18 cellular contexts compared by ENCODE assay signal in the genomic region with DNA sequence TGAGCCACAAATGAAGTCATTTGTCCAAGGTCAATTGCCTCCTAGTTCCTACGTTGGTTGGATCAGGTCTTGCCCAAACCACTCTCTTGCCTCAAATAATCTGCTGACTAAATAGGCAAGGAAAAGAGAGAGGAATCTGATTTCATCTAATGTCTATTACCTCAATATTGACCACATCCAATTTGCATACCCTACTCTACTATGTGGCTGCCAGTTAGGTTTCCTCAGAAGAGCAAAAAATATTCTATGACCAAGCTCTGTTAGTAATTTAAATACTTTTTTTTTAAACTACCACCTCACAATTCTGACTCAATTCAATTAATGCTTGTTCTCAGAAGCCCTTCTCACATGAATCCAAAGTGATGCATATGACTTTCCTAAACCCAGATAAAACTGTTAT.
DNase-seq lines count a peak whose midpoint lies in the region; ATAC-seq and TF ChIP-seq lines count a peak whose summit lies in the region.
"Had no signal": no experiment of that assay in that cellular context is flagged by ENCODE, and none has a peak within 500 bp of the region (broad histone marks: within the 10 kb centered on the region; RNA-seq: fewer than 3 reads in every experiment).

No MANE protein-coding gene starts in this region.

- no peak overlapping the region for H3K4me3 Mint-ChIP-seq in activated CD8-positive, alpha-beta T cell treated with anti-CD3 and anti-CD28 coated beads for 36 hours
- no peak overlapping the region for H3K4me3 Mint-ChIP-seq in activated CD8-positive, alpha-beta T cell treated with anti-CD3 and anti-CD28 coated beads, Interleukin-2, amount 10 ng/mL, durations not matched to agents 7 days and 5 days
- H3K4me3 Mint-ChIP-seq in natural killer cell treated with Interleukin-12 subunit alpha and Interleukin-12 subunit beta and Interleukin-15 and Interleukin-18, amount 100 ng/mL, for 72 hours, result no peak overlapping the region
- no peak overlapping the region for H3K4me3 Mint-ChIP-seq in natural killer cell
- no peak overlapping the region for H3K4me3 Mint-ChIP-seq in stimulated activated naive B cell treated with anti-CD40 and anti-IgM and Interleukin-4, amounts not matched to agents 10 μg/mL and 1 μg/mL and 100 μg/mL, for 72 hours
- H3K4me3 Mint-ChIP-seq in nephron progenitor cell, result no peak overlapping the region
- H3K4me3 Mint-ChIP-seq: CD8-positive, alpha-beta memory T cell had no signal

- peaks cover 90% of the 10 kb centered on the region for H3K36me3 ChIP-seq in right atrium auricular region

- no peak for DNase-seq in activated CD8-positive, alpha-beta T cell treated with anti-CD3 and anti-CD28 coated beads for 36 hours
- no peak for DNase-seq in activated CD8-positive, alpha-beta T cell treated with anti-CD3 and anti-CD28 coated beads, Interleukin-2, amount 10 ng/mL, durations not matched to agents 7 days and 5 days
- no peak for DNase-seq in natural killer cell treated with Interleukin-12 subunit alpha and Interleukin-12 subunit beta and Interleukin-15 and Interleukin-18, amount 100 ng/mL, for 72 hours (ENCODE audit: low spot score)
- DNase-seq in natural killer cell (no peak), amniotic epithelial cell (ENCODE audit: low read depth) (peak; percentile 30), nephron progenitor cell (no peak), right atrium auricular region (ENCODE audit: low spot score) (no peak)
- DNase-seq in stimulated activated naive B cell treated with anti-CD40 and anti-IgM and Interleukin-4, amounts not matched to agents 10 μg/mL and 1 μg/mL and 100 μg/mL, for 72 hours, result no peak
- DNase-seq: CD8-positive, alpha-beta memory T cell; Kasumi-1; NCI-H1694; NCI-H2081; NCI-H2171; NCI-H345; NCI-H524; NCI-H774; Peyer's patch had no signal

- H3K27me3 ChIP-seq in right atrium auricular region, result no peaks in the 10 kb centered on the region
- H3K27me3 ChIP-seq: Peyer's patch had no signal

- CTCF ChIA-PET in activated CD8-positive, alpha-beta T cell treated with anti-CD3 and anti-CD28 coated beads for 36 hours (lab: Charles Lee), result no interaction called here
- CTCF ChIA-PET in activated CD8-positive, alpha-beta T cell treated with anti-CD3 and anti-CD28 coated beads, Interleukin-2, amount 10 ng/mL, durations not matched to agents 7 days and 5 days (lab: Charles Lee), result no interaction called here

- peak overlapping the region; percentile 11 for H3K27ac Mint-ChIP-seq in activated CD8-positive, alpha-beta T cell treated with anti-CD3 and anti-CD28 coated beads for 36 hours
- no peak overlapping the region for H3K27ac Mint-ChIP-seq in activated CD8-positive, alpha-beta T cell treated with anti-CD3 and anti-CD28 coated beads, Interleukin-2, amount 10 ng/mL, durations not matched to agents 7 days and 5 days
- H3K27ac Mint-ChIP-seq in natural killer cell treated with Interleukin-12 subunit alpha and Interleukin-12 subunit beta and Interleukin-15 and Interleukin-18, amount 100 ng/mL, for 72 hours, result peak overlapping the region; percentile 40 to 54
- H3K27ac Mint-ChIP-seq in natural killer cell, result no peak overlapping the region
- H3K27ac Mint-ChIP-seq in stimulated activated naive B cell treated with anti-CD40 and anti-IgM and Interleukin-4, amounts not matched to agents 10 μg/mL and 1 μg/mL and 100 μg/mL, for 72 hours, result peak overlapping the region; percentile 9
- no peak overlapping the region for H3K27ac Mint-ChIP-seq in nephron progenitor cell
- H3K27ac Mint-ChIP-seq: CD8-positive, alpha-beta memory T cell had no signal

- peak; percentile 17 for ATAC-seq in activated CD8-positive, alpha-beta T cell treated with anti-CD3 and anti-CD28 coated beads for 36 hours
- no peak for ATAC-seq in activated CD8-positive, alpha-beta T cell treated with anti-CD3 and anti-CD28 coated beads, Interleukin-2, amount 10 ng/mL, durations not matched to agents 7 days and 5 days
- peak; percentile 24 to 31 for ATAC-seq in natural killer cell treated with Interleukin-12 subunit alpha and Interleukin-12 subunit beta and Interleukin-15 and Interleukin-18, amount 100 ng/mL, for 72 hours
- ATAC-seq in natural killer cell, result no peak
- ATAC-seq in stimulated activated naive B cell treated with anti-CD40 and anti-IgM and Interleukin-4, amounts not matched to agents 10 μg/mL and 1 μg/mL and 100 μg/mL, for 72 hours (replicated peaks), result peak in 1 of 2 donors; percentile 45

- H3K36me3 Mint-ChIP-seq in activated CD8-positive, alpha-beta T cell treated with anti-CD3 and anti-CD28 coated beads for 36 hours (ENCODE audit: low read depth), result peaks cover 54% of the 10 kb centered on the region
- peaks cover 75% of the 10 kb centered on the region for H3K36me3 Mint-ChIP-seq in activated CD8-positive, alpha-beta T cell treated with anti-CD3 and anti-CD28 coated beads, Interleukin-2, amount 10 ng/mL, durations not matched to agents 7 days and 5 days (ENCODE audit: low read depth)
- H3K36me3 Mint-ChIP-seq in natural killer cell treated with Interleukin-12 subunit alpha and Interleukin-12 subunit beta and Interleukin-15 and Interleukin-18, amount 100 ng/mL, for 72 hours, result peaks cover 39% of the 10 kb centered on the region
- peaks cover 6% of the 10 kb centered on the region for H3K36me3 Mint-ChIP-seq in natural killer cell
- peaks cover 10 to 28% of the 10 kb centered on the region in 2 donors for H3K36me3 Mint-ChIP-seq in stimulated activated naive B cell treated with anti-CD40 and anti-IgM and Interleukin-4, amounts not matched to agents 10 μg/mL and 1 μg/mL and 100 μg/mL, for 72 hours
- H3K36me3 Mint-ChIP-seq in nephron progenitor cell (ENCODE audit: low read depth), result peaks cover 76% of the 10 kb centered on the region

- intact Hi-C loops in activated CD8-positive, alpha-beta T cell treated with anti-CD3 and anti-CD28 coated beads for 36 hours (cut with micrococcal nuclease), result no loop called here
- intact Hi-C loops in natural killer cell (cut with micrococcal nuclease), result no loop called here

- no peak overlapping the region for H3K4me3 ChIP-seq in right atrium auricular region
- H3K4me3 ChIP-seq: Peyer's patch had no signal

- POLR2A ChIA-PET in activated CD8-positive, alpha-beta T cell treated with anti-CD3 and anti-CD28 coated beads for 36 hours (lab: Charles Lee), result no interaction called here
- POLR2A ChIA-PET in activated CD8-positive, alpha-beta T cell treated with anti-CD3 and anti-CD28 coated beads, Interleukin-2, amount 10 ng/mL, durations not matched to agents 7 days and 5 days (lab: Charles Lee), result no interaction called here

- H3K9me3 ChIP-seq in right atrium auricular region, result no peaks in the 10 kb centered on the region
- H3K9me3 ChIP-seq: Peyer's patch had no signal

- H3K4me1 Mint-ChIP-seq in activated CD8-positive, alpha-beta T cell treated with anti-CD3 and anti-CD28 coated beads for 36 hours (ENCODE audit: low read depth), result peaks cover 2% of the 10 kb centered on the region
- peaks cover 6% of the 10 kb centered on the region for H3K4me1 Mint-ChIP-seq in activated CD8-positive, alpha-beta T cell treated with anti-CD3 and anti-CD28 coated beads, Interleukin-2, amount 10 ng/mL, durations not matched to agents 7 days and 5 days (ENCODE audit: low read depth)
- peaks cover 5 to 16% of the 10 kb centered on the region in 2 donors for H3K4me1 Mint-ChIP-seq in natural killer cell treated with Interleukin-12 subunit alpha and Interleukin-12 subunit beta and Interleukin-15 and Interleukin-18, amount 100 ng/mL, for 72 hours (ENCODE audit: low read depth in 2 of 2)
- H3K4me1 Mint-ChIP-seq in natural killer cell (no peaks in the 10 kb centered on the region), nephron progenitor cell (no peaks in the 10 kb centered on the region)
- H3K4me1 Mint-ChIP-seq in stimulated activated naive B cell treated with anti-CD40 and anti-IgM and Interleukin-4, amounts not matched to agents 10 μg/mL and 1 μg/mL and 100 μg/mL, for 72 hours, result no peaks in the 10 kb centered on the region
- H3K4me1 Mint-ChIP-seq: CD8-positive, alpha-beta memory T cell had no signal

- H3K9me3 Mint-ChIP-seq in activated CD8-positive, alpha-beta T cell treated with anti-CD3 and anti-CD28 coated beads for 36 hours, result no peaks in the 10 kb centered on the region
- H3K9me3 Mint-ChIP-seq in activated CD8-positive, alpha-beta T cell treated with anti-CD3 and anti-CD28 coated beads, Interleukin-2, amount 10 ng/mL, durations not matched to agents 7 days and 5 days (ENCODE audit: insufficient read depth), result no peaks in the 10 kb centered on the region
- no peaks in the 10 kb centered on the region for H3K9me3 Mint-ChIP-seq in natural killer cell treated with Interleukin-12 subunit alpha and Interleukin-12 subunit beta and Interleukin-15 and Interleukin-18, amount 100 ng/mL, for 72 hours
- H3K9me3 Mint-ChIP-seq in natural killer cell (no peaks in the 10 kb centered on the region), nephron progenitor cell (peaks cover 23% of the 10 kb centered on the region)
- no peaks in the 10 kb centered on the region for H3K9me3 Mint-ChIP-seq in stimulated activated naive B cell treated with anti-CD40 and anti-IgM and Interleukin-4, amounts not matched to agents 10 μg/mL and 1 μg/mL and 100 μg/mL, for 72 hours
- H3K9me3 Mint-ChIP-seq: CD8-positive, alpha-beta memory T cell had no signal

- H3K27me3 Mint-ChIP-seq in activated CD8-positive, alpha-beta T cell treated with anti-CD3 and anti-CD28 coated beads for 36 hours, result no peaks in the 10 kb centered on the region
- no peaks in the 10 kb centered on the region for H3K27me3 Mint-ChIP-seq in activated CD8-positive, alpha-beta T cell treated with anti-CD3 and anti-CD28 coated beads, Interleukin-2, amount 10 ng/mL, durations not matched to agents 7 days and 5 days (ENCODE audit: low read depth)
- peaks cover 0 to 5% of the 10 kb centered on the region in 2 donors for H3K27me3 Mint-ChIP-seq in natural killer cell treated with Interleukin-12 subunit alpha and Interleukin-12 subunit beta and Interleukin-15 and Interleukin-18, amount 100 ng/mL, for 72 hours
- no peaks in the 10 kb centered on the region for H3K27me3 Mint-ChIP-seq in natural killer cell (ENCODE audit: low read depth in 2 of 2)
- H3K27me3 Mint-ChIP-seq in stimulated activated naive B cell treated with anti-CD40 and anti-IgM and Interleukin-4, amounts not matched to agents 10 μg/mL and 1 μg/mL and 100 μg/mL, for 72 hours, result peaks cover 0 to 3% of the 10 kb centered on the region in 2 donors
- H3K27me3 Mint-ChIP-seq in nephron progenitor cell (ENCODE audit: low read depth, poor library complexity), result no peaks in the 10 kb centered on the region

- TF ChIP-seq CTCF in activated CD8-positive, alpha-beta T cell treated with anti-CD3 and anti-CD28 coated beads for 36 hours (IDR thresholded peaks at IDR 0.05), result no peak
- TF ChIP-seq CTCF in natural killer cell (IDR thresholded peaks at IDR 0.05) (no peak), nephron progenitor cell (IDR thresholded peaks at IDR 0.05) (no peak), right atrium auricular region (IDR thresholded peaks at IDR 0.05) (no peak)

- H3K27ac ChIP-seq in right atrium auricular region, result no peak overlapping the region
- H3K27ac ChIP-seq: C4-2B, Peyer's patch had no signal

- no peaks in the 10 kb centered on the region for H3K4me1 ChIP-seq in right atrium auricular region
- H3K4me1 ChIP-seq: Peyer's patch had no signal

Comparison
In these comparisons a context has a peak if more than half of its experiments do, and no peak if none do; other contexts are left out.
1. ATAC-seq: peak in activated CD8-positive, alpha-beta T cell treated with anti-CD3 and anti-CD28 coated beads for 36 hours (single experiment) and natural killer cell treated with Interleukin-12 subunit alpha and Interleukin-12 subunit beta and Interleukin-15 and Interleukin-18, amount 100 ng/mL, for 72 hours (2 of 2); none in activated CD8-positive, alpha-beta T cell treated with anti-CD3 and anti-CD28 coated beads, Interleukin-2, amount 10 ng/mL, durations not matched to agents 7 days and 5 days (single experiment) and natural killer cell (0 of 3).
2. H3K27ac Mint-ChIP-seq: peak in activated CD8-positive, alpha-beta T cell treated with anti-CD3 and anti-CD28 coated beads for 36 hours (single experiment), natural killer cell treated with Interleukin-12 subunit alpha and Interleukin-12 subunit beta and Interleukin-15 and Interleukin-18, amount 100 ng/mL, for 72 hours (2 of 2) and stimulated activated naive B cell treated with anti-CD40 and anti-IgM and Interleukin-4, amounts not matched to agents 10 μg/mL and 1 μg/mL and 100 μg/mL, for 72 hours (single experiment); none in activated CD8-positive, alpha-beta T cell treated with anti-CD3 and anti-CD28 coated beads, Interleukin-2, amount 10 ng/mL, durations not matched to agents 7 days and 5 days (single experiment), natural killer cell (0 of 2) and nephron progenitor cell (single experiment).